In genomic region chr7:125246706-125247105, GRCh38 we compare ENCODE assay signal across 2 cellular contexts.
TF ChIP-seq lines count a peak whose summit lies in the region.

No MANE protein-coding gene starts in this region.

TF ChIP-seq in GM23338, 12 proteins besides CTCF, POLR2A, EP300 and RAD21:
- no peak for TF ChIP-seq REST (IDR thresholded peaks at IDR 0.05; ENCODE audit: unreplicated experiment)
- no peak for TF ChIP-seq CREB1 (CRISPR knock-in tag; IDR thresholded peaks at IDR 0.05; ENCODE audit: low read depth)
- no peak for TF ChIP-seq ZNF114 (CRISPR knock-in tag; IDR thresholded peaks at IDR 0.05)
- no peak for TF ChIP-seq ZNF331 (CRISPR knock-in tag; IDR thresholded peaks at IDR 0.05; ENCODE audit: low read depth)
- TF ChIP-seq POLR2AphosphoS5 (IDR thresholded peaks at IDR 0.05; ENCODE audit: low read depth), result no peak
- no peak for TF ChIP-seq ETS1 (IDR thresholded peaks at IDR 0.05)
- no peak for TF ChIP-seq NANOG (IDR thresholded peaks at IDR 0.05; ENCODE audit: borderline replicate concordance)
- TF ChIP-seq JUNB (IDR thresholded peaks at IDR 0.05; ENCODE audit: unreplicated experiment), result no peak

TF ChIP-seq in K562, 482 proteins besides CTCF, POLR2A, EP300 and RAD21 (continued from another document):
- TF ChIP-seq MLLT1 (IDR thresholded peaks at IDR 0.05) (no peak), TFE3 (CRISPR knock-in tag; IDR thresholded peaks at IDR 0.05) (no peak), MED1 (CRISPR knock-in tag; IDR thresholded peaks at IDR 0.05; ENCODE audit: borderline replicate concordance) (no peak), SMARCE1 (IDR thresholded peaks at IDR 0.05) (no peak), HSF4 (CRISPR knock-in tag; IDR thresholded peaks at IDR 0.05; ENCODE audit: borderline replicate concordance) (no peak), NFE2 (IDR thresholded peaks at IDR 0.05; ENCODE audit: low read depth) (peak; percentile 74), RBBP5 (IDR thresholded peaks at IDR 0.05; ENCODE audit: borderline replicate concordance, insufficient read depth, low read length, poor library complexity, severe bottlenecking) (no peak), ZKSCAN1 (IDR thresholded peaks at IDR 0.05; ENCODE audit: low read depth, low read length) (no peak), HEY1 (CRISPR knock-in tag; IDR thresholded peaks at IDR 0.05; ENCODE audit: borderline replicate concordance) (no peak), HDAC1 (IDR thresholded peaks at IDR 0.05) (no peak), NFE2L1 (tag; IDR thresholded peaks at IDR 0.05; ENCODE audit: borderline replicate concordance, low read depth) (peak; percentile 35; the same call in 1 of the 2 replicates), RNF219 (CRISPR knock-in tag; IDR thresholded peaks at IDR 0.05) (no peak), POLR2AphosphoS2 (IDR thresholded peaks at IDR 0.05; ENCODE audit: low read length) (no peak), GTF2A2 (tag; IDR thresholded peaks at IDR 0.05) (no peak), TBL1XR1 (IDR thresholded peaks at IDR 0.05; ENCODE audit: low read length in 2 of 2) (no peak), HMG20B (CRISPR knock-in tag; IDR thresholded peaks at IDR 0.05) (no peak), NEUROD1 (IDR thresholded peaks at IDR 0.05; ENCODE audit: borderline replicate concordance, low read depth, low read length, partially characterized antibody) (no peak), RFX5 (IDR thresholded peaks at IDR 0.05; ENCODE audit: low read depth, low read length) (no peak), C11orf30 (IDR thresholded peaks at IDR 0.05; ENCODE audit: low read depth) (peak; percentile 76), ERF (CRISPR knock-in tag; IDR thresholded peaks at IDR 0.05) (no peak), ATF1 (CRISPR knock-in tag; IDR thresholded peaks at IDR 0.05) (no peak), ATF1 (tag; IDR thresholded peaks at IDR 0.05) (no peak), SMARCA5 (IDR thresholded peaks at IDR 0.05) (no peak), MAFF (IDR thresholded peaks at IDR 0.05; ENCODE audit: low read length) (0 out of 2 replicates have a peak, but pooled peaks have one; percentile 15)
